Comparison of ENCODE assay signal across 18 cellular contexts in the genomic region with DNA sequence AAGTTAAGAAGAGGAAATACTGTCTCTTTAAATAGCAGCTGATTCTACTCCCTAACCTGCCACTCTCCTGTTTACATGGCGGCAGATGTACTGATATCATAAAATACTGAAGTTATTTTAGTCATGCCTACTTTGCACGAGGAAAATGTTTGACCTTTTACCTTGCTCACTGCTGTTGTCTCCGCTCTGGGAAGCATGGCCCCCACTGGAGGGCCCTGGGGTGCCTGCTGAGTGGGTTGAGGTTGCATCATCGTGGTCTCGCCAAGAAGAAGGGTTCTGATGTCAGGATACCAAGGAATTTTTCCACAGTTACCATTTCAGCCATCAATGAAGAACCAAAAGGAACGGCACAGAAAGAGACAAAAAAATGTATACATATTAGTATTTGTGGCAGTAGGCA. TPM values are rescaled to one million over a fixed set of nuclear protein-coding genes. Genes with fewer than 3 reads are reported as not detected.
"Had no signal": no experiment of that assay in that cellular context is flagged by ENCODE, and none has a peak within 500 bp of the region (broad histone marks: within the 10 kb centered on the region; RNA-seq: fewer than 3 reads in every experiment).

No MANE protein-coding gene starts in this region.

- FAIRE-seq: endothelial cell of umbilical vein had no signal

- DNase-seq: activated CD4-positive, alpha-beta memory T cell treated with anti-CD3 and anti-CD28 coated beads for 36 hours; activated CD4-positive, alpha-beta T cell treated with anti-CD3 and anti-CD28 coated beads for 1 hour; activated CD8-positive, alpha-beta memory T cell treated with anti-CD3 and anti-CD28 coated beads, Interleukin-2, amount 10 ng/mL, durations not matched to agents 7 days and 5 days; activated T-cell treated with anti-CD3 and anti-CD28 coated beads, Interleukin-2, amount 50 U/mL, for 24 hours; adrenal gland; effector CD8-positive, alpha-beta T cell; foreskin melanocyte; head of caudate nucleus; psoas muscle; stimulated activated CD4-positive, alpha-beta T cell treated with anti-CD3 and anti-CD28 coated beads, Interleukin-12 subunit alpha, Interleukin-12 subunit beta, amount 100 ng/mL, for 4 hours; stimulated activated CD4-positive, alpha-beta T cell treated with anti-CD3 and anti-CD28 coated beads, Interleukin-2, amount 100 ng/mL, for 24 hours; stomach; T-helper 1 cell had no signal

- H3K27ac ChIP-seq: psoas muscle, SK-N-MC, stomach, thoracic aorta had no signal

- ATAC-seq: activated CD8-positive, alpha-beta memory T cell treated with anti-CD3 and anti-CD28 coated beads, Interleukin-2, amount 10 ng/mL, durations not matched to agents 7 days and 5 days had no signal

- H3K4me3 ChIP-seq: adrenal gland, psoas muscle, SK-N-MC, stomach, thoracic aorta had no signal

- H3K4me1 ChIP-seq: psoas muscle had no signal

- H3K27ac Mint-ChIP-seq: activated CD4-positive, alpha-beta memory T cell treated with anti-CD3 and anti-CD28 coated beads for 36 hours; activated CD8-positive, alpha-beta memory T cell treated with anti-CD3 and anti-CD28 coated beads, Interleukin-2, amount 10 ng/mL, durations not matched to agents 7 days and 5 days; activated naive CD4-positive, alpha-beta T cell treated with anti-CD3 and anti-CD28 coated beads, Interleukin-2, amount 50 U/mL, for 24 hours; activated T-cell treated with anti-CD3 and anti-CD28 coated beads, Interleukin-2, amount 50 U/mL, for 24 hours had no signal

- H3K9me3 ChIP-seq: adrenal gland, psoas muscle, stomach, thoracic aorta had no signal

- H3K27me3 ChIP-seq: adrenal gland, stomach had no signal

- H3K9me3 Mint-ChIP-seq: activated CD4-positive, alpha-beta memory T cell treated with anti-CD3 and anti-CD28 coated beads for 36 hours; activated naive CD4-positive, alpha-beta T cell treated with anti-CD3 and anti-CD28 coated beads, Interleukin-2, amount 50 U/mL, for 24 hours; activated T-cell treated with anti-CD3 and anti-CD28 coated beads, Interleukin-2, amount 50 U/mL, for 24 hours; nephron had no signal

- H3K4me1 Mint-ChIP-seq: activated CD8-positive, alpha-beta memory T cell treated with anti-CD3 and anti-CD28 coated beads, Interleukin-2, amount 10 ng/mL, durations not matched to agents 7 days and 5 days; activated naive CD4-positive, alpha-beta T cell treated with anti-CD3 and anti-CD28 coated beads, Interleukin-2, amount 50 U/mL, for 24 hours had no signal

- H3K36me3 Mint-ChIP-seq: activated CD4-positive, alpha-beta memory T cell treated with anti-CD3 and anti-CD28 coated beads for 36 hours; activated CD8-positive, alpha-beta memory T cell treated with anti-CD3 and anti-CD28 coated beads, Interleukin-2, amount 10 ng/mL, durations not matched to agents 7 days and 5 days; activated naive CD4-positive, alpha-beta T cell treated with anti-CD3 and anti-CD28 coated beads, Interleukin-2, amount 50 U/mL, for 24 hours had no signal

- H3K4me3 Mint-ChIP-seq: activated CD4-positive, alpha-beta memory T cell treated with anti-CD3 and anti-CD28 coated beads for 36 hours; activated CD8-positive, alpha-beta memory T cell treated with anti-CD3 and anti-CD28 coated beads, Interleukin-2, amount 10 ng/mL, durations not matched to agents 7 days and 5 days; activated naive CD4-positive, alpha-beta T cell treated with anti-CD3 and anti-CD28 coated beads, Interleukin-2, amount 50 U/mL, for 24 hours; activated T-cell treated with anti-CD3 and anti-CD28 coated beads, Interleukin-2, amount 50 U/mL, for 24 hours had no signal

RNA-seq across cellular contexts. Expression of gene MEIS2, which starts 16.7 kb away (rescaled TPM):
- total RNA-seq: activated CD4-positive, alpha-beta memory T cell treated with anti-CD3 and anti-CD28 coated beads for 36 hours had no signal
